In the genomic region with DNA sequence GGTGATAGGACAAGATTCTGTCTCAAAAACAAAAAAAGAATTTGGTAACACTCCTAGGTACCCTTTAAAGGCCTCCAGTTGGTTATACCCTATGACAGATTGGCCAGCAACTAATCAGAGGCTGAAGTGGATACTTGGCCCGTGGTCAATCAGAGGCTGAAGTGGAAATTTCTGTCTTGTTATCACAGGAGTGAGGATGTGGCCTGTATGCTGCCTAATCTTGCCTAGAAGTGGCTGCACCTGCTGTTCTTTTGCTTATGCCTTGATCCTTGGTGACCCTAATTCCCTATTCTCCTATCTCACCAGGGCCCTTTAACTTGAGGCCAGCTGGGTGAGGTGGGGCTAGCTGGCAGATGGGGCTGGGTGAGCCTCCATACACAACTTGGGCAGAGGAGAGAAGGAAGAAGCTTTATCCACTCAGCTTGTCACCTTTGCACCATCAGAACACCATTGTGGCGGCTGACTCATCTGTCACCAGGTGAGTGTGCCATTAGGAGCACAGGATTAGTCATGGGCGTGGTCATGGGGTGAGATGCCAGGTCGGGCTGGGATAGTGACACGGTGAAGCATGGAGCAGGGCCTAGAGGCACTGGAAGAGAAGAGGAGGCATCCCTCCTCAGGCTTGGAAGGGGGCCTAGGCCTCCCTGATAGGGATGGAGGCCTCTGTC, we compare ENCODE assay signal across 9 cellular contexts. TPM values are rescaled to one million over a fixed set of nuclear protein-coding genes. Genes with fewer than 3 reads are reported as not detected.
DNase-seq lines count a peak whose midpoint lies in the region; ATAC-seq and TF ChIP-seq lines count a peak whose summit lies in the region.
"Had no signal": no experiment of that assay in that cellular context is flagged by ENCODE, and none has a peak within 500 bp of the region (broad histone marks: within the 10 kb centered on the region; RNA-seq: fewer than 3 reads in every experiment).

No MANE protein-coding gene starts in this region.

- peak overlapping the region; percentile 72 for H3K27ac ChIP-seq in hepatocyte
- H3K27ac ChIP-seq: foreskin keratinocyte had no signal

- TF ChIP-seq CTCF in hepatocyte (IDR thresholded peaks at IDR 0.05; ENCODE audit: poor library complexity) = no peak

- H3K9me3 ChIP-seq in hepatocyte (ENCODE audit: low read depth) = no peaks in the 10 kb centered on the region

- H3K36me3 ChIP-seq in hepatocyte (replicated peaks; ENCODE audit: insufficient read depth, low read depth) = no peaks in the 10 kb centered on the region

- no peak overlapping the region for H3K4me3 ChIP-seq in hepatocyte

- no peaks in the 10 kb centered on the region for H3K9me2 ChIP-seq in hepatocyte (replicated peaks; ENCODE audit: insufficient read depth)

- no peaks in the 10 kb centered on the region for H3K4me1 ChIP-seq in hepatocyte (ENCODE audit: insufficient read depth)
- H3K4me1 ChIP-seq: foreskin keratinocyte had no signal

- no peaks in the 10 kb centered on the region for H4K20me1 ChIP-seq in hepatocyte (ENCODE audit: insufficient read depth, poor library complexity, severe bottlenecking)

- H3K4me2 ChIP-seq in hepatocyte = no peak overlapping the region

- no peaks in the 10 kb centered on the region for H3K27me3 ChIP-seq in hepatocyte
- H3K27me3 ChIP-seq: foreskin keratinocyte had no signal

- ATAC-seq in GM21737 (IDR thresholded peaks at IDR 0.05; ENCODE audit: unreplicated experiment) (no peak), HG02981 (IDR thresholded peaks at IDR 0.05; ENCODE audit: unreplicated experiment) (no peak), HG03342 (IDR thresholded peaks at IDR 0.05; ENCODE audit: unreplicated experiment) (no peak)
- ATAC-seq: foreskin keratinocyte had no signal

- H2AFZ ChIP-seq in hepatocyte = no peak overlapping the region

- DNase-seq in NK-92 treated with Interleukin-12 subunit alpha and Interleukin-12 subunit beta, amount 100 ng/mL, for 24 hours (lab: John Stamatoyannopoulos, UW) = peak; percentile 48
- DNase-seq in NK-92 (lab: John Stamatoyannopoulos, UW; ENCODE audit: unreplicated experiment) (no peak), hepatocyte (ENCODE audit: low spot score) (peak; percentile 80)
- DNase-seq in activated CD4-positive, alpha-beta T cell treated with anti-CD3 and anti-CD28 coated beads, Interleukin-2, amount 50 U/mL, for 48 hours = peak; percentile 66 to 75
- peak; percentile 78 for DNase-seq in stimulated activated CD8-positive, alpha-beta memory T cell treated with anti-CD3 and anti-CD28 coated beads, Interleukin-4, amount 100 ng/mL, for 48 hours

- H3K79me2 ChIP-seq in hepatocyte = no peaks in the 10 kb centered on the region

- WGBS in hepatocyte (ENCODE audit: low lambda C conversion rate, missing lambda C conversion rate) = 71% methylated on average over 5 of the region's 5 CpGs

RNA-seq across cellular contexts. Expression of gene SAR1B, which starts 41.5 kb away (rescaled TPM):
- 119 and 125 TPM in 2 replicates for total RNA-seq in hepatocyte
- polyA plus RNA-seq in hepatocyte = 73.2 and 80.5 TPM in 2 replicates

RNA-seq across cellular contexts. Expression of gene SEC24A, which starts 57.5 kb away (rescaled TPM):
- 59.9 and 69.4 TPM in 2 replicates for total RNA-seq in hepatocyte
- polyA plus RNA-seq in hepatocyte = 17.2 and 18.9 TPM in 2 replicates
